In genomic region chr12:23880988-23881387, GRCh38 we compare ENCODE assay signal across 2 cellular contexts.
A peak's percentile ranks its signal among the peaks of the same experiment; 100 is the strongest.
TF ChIP-seq lines count a peak whose summit lies in the region.

No MANE protein-coding gene starts in this region.

TF ChIP-seq in HepG2, 621 proteins besides CTCF, POLR2A, EP300 and RAD21:
- TF ChIP-seq SAFB2 (CRISPR knock-in tag; IDR thresholded peaks at IDR 0.05; ENCODE audit: borderline replicate concordance, low read depth): no peak
- peak; percentile 59 for TF ChIP-seq RBM22 (optimal IDR thresholded peaks at IDR 0.05; ENCODE audit: low read length)
- no peak for TF ChIP-seq ZFP82 (CRISPR knock-in tag; IDR thresholded peaks at IDR 0.05; ENCODE audit: borderline replicate concordance)

TF ChIP-seq in K562, 482 proteins besides CTCF, POLR2A, EP300 and RAD21:
- TF ChIP-seq, protein P1, sequence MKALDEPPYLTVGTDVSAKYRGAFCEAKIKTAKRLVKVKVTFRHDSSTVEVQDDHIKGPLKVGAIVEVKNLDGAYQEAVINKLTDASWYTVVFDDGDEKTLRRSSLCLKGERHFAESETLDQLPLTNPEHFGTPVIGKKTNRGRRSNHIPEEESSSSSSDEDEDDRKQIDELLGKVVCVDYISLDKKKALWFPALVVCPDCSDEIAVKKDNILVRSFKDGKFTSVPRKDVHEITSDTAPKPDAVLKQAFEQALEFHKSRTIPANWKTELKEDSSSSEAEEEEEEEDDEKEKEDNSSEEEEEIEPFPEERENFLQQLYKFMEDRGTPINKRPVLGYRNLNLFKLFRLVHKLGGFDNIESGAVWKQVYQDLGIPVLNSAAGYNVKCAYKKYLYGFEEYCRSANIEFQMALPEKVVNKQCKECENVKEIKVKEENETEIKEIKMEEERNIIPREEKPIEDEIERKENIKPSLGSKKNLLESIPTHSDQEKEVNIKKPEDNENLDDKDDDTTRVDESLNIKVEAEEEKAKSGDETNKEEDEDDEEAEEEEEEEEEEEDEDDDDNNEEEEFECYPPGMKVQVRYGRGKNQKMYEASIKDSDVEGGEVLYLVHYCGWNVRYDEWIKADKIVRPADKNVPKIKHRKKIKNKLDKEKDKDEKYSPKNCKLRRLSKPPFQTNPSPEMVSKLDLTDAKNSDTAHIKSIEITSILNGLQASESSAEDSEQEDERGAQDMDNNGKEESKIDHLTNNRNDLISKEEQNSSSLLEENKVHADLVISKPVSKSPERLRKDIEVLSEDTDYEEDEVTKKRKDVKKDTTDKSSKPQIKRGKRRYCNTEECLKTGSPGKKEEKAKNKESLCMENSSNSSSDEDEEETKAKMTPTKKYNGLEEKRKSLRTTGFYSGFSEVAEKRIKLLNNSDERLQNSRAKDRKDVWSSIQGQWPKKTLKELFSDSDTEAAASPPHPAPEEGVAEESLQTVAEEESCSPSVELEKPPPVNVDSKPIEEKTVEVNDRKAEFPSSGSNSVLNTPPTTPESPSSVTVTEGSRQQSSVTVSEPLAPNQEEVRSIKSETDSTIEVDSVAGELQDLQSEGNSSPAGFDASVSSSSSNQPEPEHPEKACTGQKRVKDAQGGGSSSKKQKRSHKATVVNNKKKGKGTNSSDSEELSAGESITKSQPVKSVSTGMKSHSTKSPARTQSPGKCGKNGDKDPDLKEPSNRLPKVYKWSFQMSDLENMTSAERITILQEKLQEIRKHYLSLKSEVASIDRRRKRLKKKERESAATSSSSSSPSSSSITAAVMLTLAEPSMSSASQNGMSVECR (CRISPR knock-in tag; IDR thresholded peaks at IDR 0.05): no peak
- peak; percentile 76; the same call in 1 of the 2 replicates for TF ChIP-seq MECOM (CRISPR knock-in tag; IDR thresholded peaks at IDR 0.05)
TF ChIP-seq in K562: peak in this region for 1.
